Comparison of ENCODE assay signal across 8 cellular contexts in the genomic region with DNA sequence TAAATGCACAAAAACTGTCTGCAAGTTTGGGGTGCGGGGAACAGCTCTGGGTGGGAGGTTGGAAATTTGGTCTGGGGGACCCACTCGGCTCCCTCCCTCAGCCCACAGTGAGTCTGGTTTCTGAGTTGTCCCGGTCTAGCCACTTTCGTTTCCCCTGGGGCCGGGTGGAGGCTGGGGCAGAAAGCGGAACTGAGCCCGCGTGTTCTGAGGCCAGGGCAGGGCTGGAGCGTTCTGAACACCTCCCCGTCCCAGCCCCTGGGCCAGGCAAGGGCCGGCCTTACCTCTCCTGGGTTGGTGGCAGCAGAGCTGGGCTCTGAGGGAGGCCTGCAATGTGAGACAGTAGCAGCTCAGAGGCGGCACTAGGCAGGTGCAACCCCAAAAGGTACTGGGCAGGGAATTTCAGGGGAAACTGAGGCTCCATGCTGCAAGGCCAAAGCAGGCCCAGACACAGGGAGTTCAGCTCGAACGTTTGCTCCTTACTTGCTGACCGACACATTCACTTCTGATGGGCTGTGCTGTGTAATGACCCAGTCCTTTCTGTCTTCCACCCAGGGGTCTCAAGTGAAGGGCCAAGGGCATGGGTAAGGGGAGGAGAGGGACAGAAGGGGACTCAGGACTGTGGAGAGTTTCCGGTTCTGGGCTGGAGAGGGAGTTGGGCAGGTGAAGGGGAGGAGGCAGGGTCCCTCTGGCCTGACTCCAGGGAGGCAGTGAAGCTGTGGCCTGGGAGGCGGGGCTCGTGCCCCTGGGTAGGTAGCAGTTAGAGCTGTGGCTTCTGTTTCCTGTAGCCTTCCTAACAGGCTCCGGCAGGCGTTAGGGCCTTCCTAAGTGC. TPM values are rescaled to one million over a fixed set of nuclear protein-coding genes. Genes with fewer than 3 reads are reported as not detected.
DNase-seq lines count a peak whose midpoint lies in the region; ATAC-seq, FAIRE-seq and TF ChIP-seq lines count a peak whose summit lies in the region.

No MANE protein-coding gene starts in this region.

- peak; percentile 66 for ATAC-seq in GM21723 (IDR thresholded peaks at IDR 0.05; ENCODE audit: unreplicated experiment)

- H3F3A ChIP-seq in neural progenitor cell (ENCODE audit: low read depth), result peaks cover 6% of the 10 kb centered on the region

- FAIRE-seq in small intestine (lab: Jason Lieb, UNC), result no peak

- H3K27me3 ChIP-seq in small intestine (ENCODE audit: control insufficient read depth in 2 of 2, insufficient read depth in 2 of 2, low read length in 2 of 2) (no peaks in the 10 kb centered on the region), neural progenitor cell (peaks cover 50% of the 10 kb centered on the region)

- no peaks in the 10 kb centered on the region for H4K20me1 ChIP-seq in neural progenitor cell (ENCODE audit: low read depth)

- peak overlapping the region; percentile 83 for H3K4me3 ChIP-seq in coronary artery
- H3K4me3 ChIP-seq in small intestine (ENCODE audit: low read depth in 1 of 2, low read length in 2 of 2), result no peak overlapping the region
- H3K4me3 ChIP-seq in neural progenitor cell, result no peak overlapping the region

- no peak overlapping the region for H3K4me2 ChIP-seq in neural progenitor cell

- no peak overlapping the region for H3K27ac Mint-ChIP-seq in neural progenitor cell

- H3K79me2 ChIP-seq in neural progenitor cell (ENCODE audit: low read depth), result no peaks in the 10 kb centered on the region

- no peaks in the 10 kb centered on the region for H3K9me3 ChIP-seq in small intestine (ENCODE audit: control insufficient read depth, low read depth)
- no peaks in the 10 kb centered on the region for H3K9me3 ChIP-seq in neural progenitor cell (ENCODE audit: low read depth)

- peak; percentile 65 for TF ChIP-seq POLR2A in GM18526 (IDR thresholded peaks at IDR 0.05; ENCODE audit: extremely low read depth, insufficient read length)

- H2AFZ ChIP-seq in neural progenitor cell (replicated peaks), result no peak overlapping the region

- H3K36me3 Mint-ChIP-seq in neural progenitor cell, result peaks cover 4% of the 10 kb centered on the region

- TF ChIP-seq CTCF in coronary artery (IDR thresholded peaks at IDR 0.05) (no peak), neural progenitor cell (IDR thresholded peaks at IDR 0.05) (no peak)

- H3K27ac ChIP-seq in coronary artery (peak overlapping the region in 1 of 2 donors; percentile 79), small intestine (ENCODE audit: low read depth in 1 of 2, low read length in 1 of 2) (peak overlapping the region; percentile 2 to 84), neural progenitor cell (no peak overlapping the region)

- DNase-seq in Kasumi-1 (lab: John Stamatoyannopoulos, UW) (peak; percentile 90 to 93), coronary artery (ENCODE audit: low spot score) (no peak), small intestine (no peak), neural progenitor cell (ENCODE audit: low spot score) (no peak), DMS53 treated with DMSO at 0.1 percent for 48 hours (lab: John Stamatoyannopoulos, UW; ENCODE audit: unreplicated experiment) (no peak), NCI-H2107 (lab: John Stamatoyannopoulos, UW) (no peak)

- 65 to 87% (median 74%) methylated on average over 20 of the region's 20 CpGs for WGBS in small intestine, 3 donors

- H3K36me3 ChIP-seq in small intestine (ENCODE audit: control insufficient read depth in 2 of 2, insufficient read depth in 2 of 2, low read length in 2 of 2), result no peaks in the 10 kb centered on the region
- no peaks in the 10 kb centered on the region for H3K36me3 ChIP-seq in neural progenitor cell

- H3K4me3 Mint-ChIP-seq in neural progenitor cell, result no peak overlapping the region

- H3K4me1 ChIP-seq in small intestine (ENCODE audit: control insufficient read depth in 2 of 2, insufficient read depth in 1 of 2, low read depth in 1 of 2, low read length in 1 of 2), result no peaks in the 10 kb centered on the region
- H3K4me1 ChIP-seq in neural progenitor cell, result no peaks in the 10 kb centered on the region

- H3K27me3 Mint-ChIP-seq in neural progenitor cell (ENCODE audit: insufficient read depth, low read depth), result peaks cover 42% of the 10 kb centered on the region

- H3K9me3 Mint-ChIP-seq in neural progenitor cell, result peaks cover 4% of the 10 kb centered on the region

- peaks cover 11% of the 10 kb centered on the region for H3K4me1 Mint-ChIP-seq in neural progenitor cell

- H3K9ac ChIP-seq in neural progenitor cell, result no peak overlapping the region

RNA-seq across cellular contexts. Expression of gene IRF5, which starts 3.0 kb away (rescaled TPM):
- polyA plus RNA-seq in small intestine, result 10 to 100 TPM in 1 of 3 donors, 1 to 10 TPM in 2; 3.3 to 17.3 (median 6.0) TPM
- 0.22 and 0.28 TPM in 2 replicates for total RNA-seq in neural progenitor cell (ENCODE audit: low replicate concordance)

RNA-seq across cellular contexts. Expression of gene KCP, which starts 30.2 kb away (rescaled TPM):
- polyA plus RNA-seq in small intestine, result 1 to 10 TPM in 2 of 3 donors, under 1 TPM in 1; 0.52 to 5.1 (median 2.7) TPM
- 0.06 and 3.5 TPM in 2 replicates for total RNA-seq in neural progenitor cell (ENCODE audit: low replicate concordance)

Comparison
In these comparisons a context has a peak if more than half of its experiments do, and no peak if none do; other contexts are left out.
1. DNase-seq: peak in Kasumi-1 (2 of 2); none in coronary artery (single experiment), small intestine (single experiment), neural progenitor cell (single experiment), DMS53 treated with DMSO at 0.1 percent for 48 hours (single experiment) and NCI-H2107 (single experiment).